ENCODE assay signal across 9 cellular contexts in genomic region chr1:54249798-54250497, GRCh38. TPM values are rescaled to one million over a fixed set of nuclear protein-coding genes. Genes with fewer than 3 reads are reported as not detected.
DNase-seq lines count a peak whose midpoint lies in the region; ATAC-seq and TF ChIP-seq lines count a peak whose summit lies in the region.
"Had no signal": no experiment of that assay in that cellular context is flagged by ENCODE, and none has a peak within 500 bp of the region (broad histone marks: within the 10 kb centered on the region; RNA-seq: fewer than 3 reads in every experiment).

No MANE protein-coding gene starts in this region.

- no peak overlapping the region for H2AFZ ChIP-seq in mesenchymal stem cell (ENCODE audit: low read depth, low read length)
- H2AFZ ChIP-seq: parathyroid adenoma had no signal

- no peak overlapping the region for H2BK120ac ChIP-seq in mesenchymal stem cell (ENCODE audit: low read depth, low read length)

- H3K27ac ChIP-seq in HUES48 (ENCODE audit: low read depth, low read length), result peak overlapping the region; percentile 21
- peak overlapping the region; percentile 18 for H3K27ac ChIP-seq in mesenchymal stem cell (ENCODE audit: low read length, poor library complexity, severe bottlenecking)
- H3K27ac ChIP-seq: parathyroid adenoma had no signal

- H3K14ac ChIP-seq in mesenchymal stem cell (ENCODE audit: low read length in 2 of 2), result no peak overlapping the region

- no peak overlapping the region for H3K4me3 Mint-ChIP-seq in stimulated activated naive B cell treated with anti-CD40 and anti-IgM and Interleukin-4, amounts not matched to agents 10 μg/mL and 1 μg/mL and 100 μg/mL, for 72 hours
- no peak overlapping the region for H3K4me3 Mint-ChIP-seq in type B pancreatic cell

- no peak for ATAC-seq in GM18498 (IDR thresholded peaks at IDR 0.05; ENCODE audit: unreplicated experiment)
- ATAC-seq in stimulated activated naive B cell treated with anti-CD40 and anti-IgM and Interleukin-4, amounts not matched to agents 10 μg/mL and 1 μg/mL and 100 μg/mL, for 72 hours (replicated peaks), result no peak

- H3K36me3 Mint-ChIP-seq in stimulated activated naive B cell treated with anti-CD40 and anti-IgM and Interleukin-4, amounts not matched to agents 10 μg/mL and 1 μg/mL and 100 μg/mL, for 72 hours, result peaks cover 0 to 3% of the 10 kb centered on the region in 2 donors
- peaks cover under 1% of the 10 kb centered on the region for H3K36me3 Mint-ChIP-seq in type B pancreatic cell

- no peak overlapping the region for H3K23ac ChIP-seq in mesenchymal stem cell (ENCODE audit: low read length in 2 of 2)

- peak overlapping the region in 1 of 2 experiments; percentile 35 for H3K4ac ChIP-seq in mesenchymal stem cell (ENCODE audit: low read depth in 1 of 2, low read length in 2 of 2)

- peaks cover 50% of the 10 kb centered on the region for H3K36me3 ChIP-seq in HUES48 (ENCODE audit: control insufficient read depth, insufficient read depth, low read length)
- peaks cover 24 to 41% of the 10 kb centered on the region in 2 experiments for H3K36me3 ChIP-seq in mesenchymal stem cell (ENCODE audit: control insufficient read depth in 1 of 2, insufficient read depth in 2 of 2, low read depth in 1 of 2, low read length in 2 of 2)

- no peaks in the 10 kb centered on the region for H3K4me1 ChIP-seq in HUES48 (ENCODE audit: control insufficient read depth, insufficient read depth, low read length)
- peaks cover 34% of the 10 kb centered on the region for H3K4me1 ChIP-seq in mesenchymal stem cell (ENCODE audit: control insufficient read depth, insufficient read depth, low read depth, low read length)
- H3K4me1 ChIP-seq: parathyroid adenoma had no signal

- peak overlapping the region; percentile 49 for H2AK5ac ChIP-seq in mesenchymal stem cell (ENCODE audit: low read length, severe bottlenecking)

- no peak overlapping the region for H2BK5ac ChIP-seq in mesenchymal stem cell (ENCODE audit: low read depth, low read length, poor library complexity, severe bottlenecking)

- H2BK15ac ChIP-seq in mesenchymal stem cell (ENCODE audit: low read depth, poor library complexity, severe bottlenecking), result no peak overlapping the region

- H3K27me3 ChIP-seq in HUES48 (ENCODE audit: control insufficient read depth, insufficient read depth, low read length) (no peaks in the 10 kb centered on the region), mesenchymal stem cell (ENCODE audit: control insufficient read depth in 1 of 2, insufficient read depth in 1 of 2, low read length in 2 of 2) (no peaks in the 10 kb centered on the region)

- H3K9me3 ChIP-seq in HUES48 (ENCODE audit: control insufficient read depth, insufficient read depth, low read length) (no peaks in the 10 kb centered on the region), mesenchymal stem cell (ENCODE audit: control insufficient read depth, low read length) (no peaks in the 10 kb centered on the region)

- no peak for TF ChIP-seq CTCF in type B pancreatic cell (conservative IDR thresholded peaks at IDR 0.05)

- H3K4me3 ChIP-seq in HUES48 (ENCODE audit: low read depth, low read length) (no peak overlapping the region), mesenchymal stem cell (ENCODE audit: insufficient read depth in 1 of 2, low read depth in 1 of 2, low read length in 2 of 2) (peak overlapping the region in 1 of 2 experiments; percentile 54)

- H4K8ac ChIP-seq in mesenchymal stem cell (ENCODE audit: low read length), result peak overlapping the region; percentile 19

- peak; percentile 91 for DNase-seq in AG08395 (ENCODE audit: low spot score)
- peak; percentile 82 for DNase-seq in dermis blood vessel endothelial cell
- DNase-seq in mesenchymal stem cell, result peak; percentile 81
- no peak for DNase-seq in stimulated activated naive B cell treated with anti-CD40 and anti-IgM and Interleukin-4, amounts not matched to agents 10 μg/mL and 1 μg/mL and 100 μg/mL, for 72 hours
- no peak for DNase-seq in activated CD4-positive, alpha-beta T cell treated with anti-CD3 and anti-CD28 coated beads, Interleukin-2, amount 50 U/mL, for 48 hours
- no peak for DNase-seq in type B pancreatic cell (ENCODE audit: extremely low spot score, unreplicated experiment)

- H3K4me2 ChIP-seq in mesenchymal stem cell (ENCODE audit: low read length, poor library complexity, severe bottlenecking), result no peak overlapping the region

- no peak overlapping the region for H3K27ac Mint-ChIP-seq in stimulated activated naive B cell treated with anti-CD40 and anti-IgM and Interleukin-4, amounts not matched to agents 10 μg/mL and 1 μg/mL and 100 μg/mL, for 72 hours
- H3K27ac Mint-ChIP-seq in type B pancreatic cell, result no peak overlapping the region

- no peak overlapping the region for H4K91ac ChIP-seq in mesenchymal stem cell (ENCODE audit: low read length)

- no peaks in the 10 kb centered on the region for H3K27me3 Mint-ChIP-seq in stimulated activated naive B cell treated with anti-CD40 and anti-IgM and Interleukin-4, amounts not matched to agents 10 μg/mL and 1 μg/mL and 100 μg/mL, for 72 hours
- H3K27me3 Mint-ChIP-seq in type B pancreatic cell, result no peaks in the 10 kb centered on the region

- peak overlapping the region; percentile 46 to 61 for H3K18ac ChIP-seq in mesenchymal stem cell (ENCODE audit: low read depth in 1 of 2, low read length in 2 of 2)

- no peaks in the 10 kb centered on the region for H3K4me1 Mint-ChIP-seq in stimulated activated naive B cell treated with anti-CD40 and anti-IgM and Interleukin-4, amounts not matched to agents 10 μg/mL and 1 μg/mL and 100 μg/mL, for 72 hours
- H3K4me1 Mint-ChIP-seq in type B pancreatic cell (ENCODE audit: unreplicated experiment), result peaks cover 5% of the 10 kb centered on the region

- 71% methylated on average over 9 of the region's 10 CpGs for WGBS in mesenchymal stem cell

- H2BK12ac ChIP-seq in mesenchymal stem cell (ENCODE audit: low read length in 2 of 2), result peak overlapping the region; percentile 28 to 60

- H3K9me3 Mint-ChIP-seq in stimulated activated naive B cell treated with anti-CD40 and anti-IgM and Interleukin-4, amounts not matched to agents 10 μg/mL and 1 μg/mL and 100 μg/mL, for 72 hours, result no peaks in the 10 kb centered on the region
- no peaks in the 10 kb centered on the region for H3K9me3 Mint-ChIP-seq in type B pancreatic cell

- H3K79me1 ChIP-seq in mesenchymal stem cell (replicated peaks; ENCODE audit: low read length, poor library complexity, severe bottlenecking), result peaks cover 2% of the 10 kb centered on the region

- H3K9ac ChIP-seq in HUES48 (ENCODE audit: low read depth, low read length) (peak overlapping the region; percentile 18; the same call in 1 of the 2 replicates), mesenchymal stem cell (ENCODE audit: low read length) (peak overlapping the region; percentile 86)
- H3K9ac ChIP-seq: parathyroid adenoma had no signal

RNA-seq across cellular contexts. Expression of gene MRPL37, which starts 50.0 kb away (rescaled TPM):
- total RNA-seq in dermis blood vessel endothelial cell (47.5 and 61.2 TPM in 2 replicates), type B pancreatic cell (ENCODE audit: low replicate concordance) (77.9 and 78.4 TPM in 2 replicates)
- 83.1 TPM for polyA plus RNA-seq in mesenchymal stem cell (2013, experiment 1 of 2)
- polyA plus RNA-seq in mesenchymal stem cell (2013, experiment 2 of 2), result 84.0 TPM

RNA-seq across cellular contexts. Expression of gene CYB5RL, which starts 50.1 kb away (rescaled TPM):
- total RNA-seq in dermis blood vessel endothelial cell, result 4.8 and 5.8 TPM in 2 replicates
- polyA plus RNA-seq in mesenchymal stem cell (2013, experiment 1 of 2), result 4.3 TPM
- 3.4 TPM for polyA plus RNA-seq in mesenchymal stem cell (2013, experiment 2 of 2)
- 10.3 and 10.9 TPM in 2 replicates for total RNA-seq in type B pancreatic cell (ENCODE audit: low replicate concordance)

Comparison
In these comparisons a context has a peak if more than half of its experiments do, and no peak if none do; other contexts are left out.
1. DNase-seq: peak in AG08395 (single experiment), dermis blood vessel endothelial cell (single experiment) and mesenchymal stem cell (single experiment); none in stimulated activated naive B cell treated with anti-CD40 and anti-IgM and Interleukin-4, amounts not matched to agents 10 μg/mL and 1 μg/mL and 100 μg/mL, for 72 hours (single experiment), activated CD4-positive, alpha-beta T cell treated with anti-CD3 and anti-CD28 coated beads, Interleukin-2, amount 50 U/mL, for 48 hours (0 of 2) and type B pancreatic cell (single experiment).